9 cellular contexts compared by ENCODE assay signal in the genomic region with DNA sequence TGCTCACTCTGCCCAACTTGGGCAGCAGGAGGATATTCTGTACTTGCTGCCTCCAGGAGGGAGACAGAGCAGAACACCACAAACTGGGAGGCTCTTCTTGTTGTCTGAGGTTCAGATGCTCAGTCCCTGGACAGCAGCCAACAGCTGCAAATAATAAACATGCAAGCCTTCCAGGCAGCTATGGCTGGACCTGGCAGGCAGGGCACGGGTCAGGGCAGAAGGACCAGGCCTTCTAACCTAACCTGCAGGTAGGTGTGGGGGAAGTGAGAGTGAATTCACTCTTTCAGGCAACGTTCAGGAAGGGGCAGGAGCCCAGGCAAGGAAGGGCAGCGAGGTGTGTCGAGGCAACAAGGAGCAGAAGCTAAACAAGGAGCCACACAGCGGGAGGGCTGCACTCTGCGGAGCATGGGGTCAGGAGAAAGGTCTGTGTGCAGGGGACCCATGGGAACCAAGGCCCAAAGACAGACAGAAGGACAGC. TPM values are rescaled to one million over a fixed set of nuclear protein-coding genes. Genes with fewer than 3 reads are reported as not detected.
DNase-seq lines count a peak whose midpoint lies in the region; ATAC-seq and TF ChIP-seq lines count a peak whose summit lies in the region.
"Had no signal": no experiment of that assay in that cellular context is flagged by ENCODE, and none has a peak within 500 bp of the region (broad histone marks: within the 10 kb centered on the region; RNA-seq: fewer than 3 reads in every experiment).

No MANE protein-coding gene starts in this region.

- H3K4me1 ChIP-seq in ovary (ENCODE audit: insufficient read depth) = peaks cover 21% of the 10 kb centered on the region

- no peaks in the 10 kb centered on the region for H3K9me3 ChIP-seq in ovary

- ATAC-seq in HG03457 (IDR thresholded peaks at IDR 0.05; ENCODE audit: unreplicated experiment) = no peak
- ATAC-seq in GM21447 (IDR thresholded peaks at IDR 0.05; ENCODE audit: unreplicated experiment) = no peak

- TF ChIP-seq EP300 in ovary (IDR thresholded peaks at IDR 0.05) = no peak

- TF ChIP-seq CTCF in ovary (IDR thresholded peaks at IDR 0.05) = no peak

- WGBS in ovary, 3 donors = 62 to 66% (median 64%) methylated on average over 6 of the region's 6 CpGs

- H3K27me3 ChIP-seq in ovary = no peaks in the 10 kb centered on the region

- TF ChIP-seq POLR2A in ovary (IDR thresholded peaks at IDR 0.05) = no peak

- H3K4me3 ChIP-seq in ovary = no peak overlapping the region

- DNase-seq in EL (peak; percentile 57), NCI-H128 (lab: John Stamatoyannopoulos, UW; ENCODE audit: unreplicated experiment) (peak; percentile 2), dedifferentiated amniotic fluid mesenchymal stem cell (ENCODE audit: extremely low spot score) (peak; percentile 20), ovary (peak; percentile 42 to 68 (median 54))
- no peak for DNase-seq in activated CD4-positive, alpha-beta T cell treated with anti-CD3 and anti-CD28 coated beads for 1 hour
- DNase-seq: activated naive CD4-positive, alpha-beta T cell treated with anti-CD3 and anti-CD28 coated beads for 36 hours; occipital lobe had no signal

- H3K36me3 ChIP-seq in ovary = no peaks in the 10 kb centered on the region

- intact Hi-C loops in ovary (cut with DNase I) = no loop called here

- no peak overlapping the region for H3K27ac ChIP-seq in ovary

RNA-seq across cellular contexts. Expression of a gene that starts 31.5 kb away (rescaled TPM):
- total RNA-seq in ovary = 10 to 100 TPM; 10.1 to 33.3 (median 20.7) TPM
- polyA plus RNA-seq in ovary = 10 to 100 TPM; 14.3 to 17.4 TPM
